Comparison of ENCODE assay signal across 1 cellular context in the genomic region with DNA sequence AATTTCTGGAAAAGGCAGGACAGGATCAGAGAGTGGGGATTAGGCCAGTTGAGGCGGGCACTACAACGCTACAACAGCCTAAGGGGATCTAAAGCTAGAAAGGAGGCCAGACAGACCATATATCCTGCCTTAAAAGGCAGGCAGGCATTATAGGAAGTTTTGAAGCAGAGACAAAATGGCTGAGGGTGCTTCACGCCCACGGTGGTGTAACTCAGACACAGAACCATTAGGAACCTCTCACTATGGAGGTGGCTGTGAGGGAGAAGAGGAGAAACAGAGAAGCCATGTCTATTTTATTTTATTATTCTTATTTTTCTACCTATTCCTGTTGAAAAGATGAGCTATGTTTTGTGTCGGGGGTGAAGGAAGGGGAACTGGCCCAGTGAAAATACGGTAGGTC.
TF ChIP-seq lines count a peak whose summit lies in the region.

No MANE protein-coding gene starts in this region.

TF ChIP-seq in HepG2, 621 proteins besides CTCF, POLR2A, EP300 and RAD21:
- TF ChIP-seq MTF1 (CRISPR knock-in tag; IDR thresholded peaks at IDR 0.05) (no peak), SATB2 (CRISPR knock-in tag; IDR thresholded peaks at IDR 0.05) (no peak), ATF7-NPFF (CRISPR knock-in tag; IDR thresholded peaks at IDR 0.05; ENCODE audit: low read depth) (no peak)
- TF ChIP-seq, protein P1, sequence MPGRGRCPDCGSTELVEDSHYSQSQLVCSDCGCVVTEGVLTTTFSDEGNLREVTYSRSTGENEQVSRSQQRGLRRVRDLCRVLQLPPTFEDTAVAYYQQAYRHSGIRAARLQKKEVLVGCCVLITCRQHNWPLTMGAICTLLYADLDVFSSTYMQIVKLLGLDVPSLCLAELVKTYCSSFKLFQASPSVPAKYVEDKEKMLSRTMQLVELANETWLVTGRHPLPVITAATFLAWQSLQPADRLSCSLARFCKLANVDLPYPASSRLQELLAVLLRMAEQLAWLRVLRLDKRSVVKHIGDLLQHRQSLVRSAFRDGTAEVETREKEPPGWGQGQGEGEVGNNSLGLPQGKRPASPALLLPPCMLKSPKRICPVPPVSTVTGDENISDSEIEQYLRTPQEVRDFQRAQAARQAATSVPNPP (CRISPR knock-in tag; IDR thresholded peaks at IDR 0.05), result no peak
TF ChIP-seq in HepG2: peak in this region for 0.
